ENCODE assay signal across 2 cellular contexts in the genomic region with DNA sequence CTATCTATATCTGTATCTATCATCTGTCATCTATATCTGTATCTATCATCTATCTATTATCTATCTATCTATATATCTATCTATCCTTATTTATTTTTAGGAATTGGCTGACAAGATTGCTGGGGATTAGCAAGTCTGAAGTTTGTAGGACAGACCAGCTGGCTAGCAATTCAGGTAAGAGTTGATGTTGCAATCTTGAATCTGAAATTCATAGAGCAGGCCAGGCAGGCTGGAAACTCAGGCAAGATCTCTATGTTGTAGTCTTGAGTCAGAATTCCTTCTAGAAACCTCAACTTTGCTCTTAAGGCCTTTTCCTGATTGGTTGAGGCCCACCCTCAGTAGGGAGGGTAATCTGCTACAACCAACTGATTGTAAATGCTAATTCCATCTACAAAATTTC.
TF ChIP-seq lines count a peak whose summit lies in the region.

No MANE protein-coding gene starts in this region.

TF ChIP-seq in IMR-90, 13 proteins besides CTCF, POLR2A, EP300 and RAD21:
- 0 out of 2 replicates have a peak, but pooled peaks have one; percentile 26 for TF ChIP-seq CEBPB (IDR thresholded peaks at IDR 0.05; ENCODE audit: low read depth, low read length)
- TF ChIP-seq, protein P1, sequence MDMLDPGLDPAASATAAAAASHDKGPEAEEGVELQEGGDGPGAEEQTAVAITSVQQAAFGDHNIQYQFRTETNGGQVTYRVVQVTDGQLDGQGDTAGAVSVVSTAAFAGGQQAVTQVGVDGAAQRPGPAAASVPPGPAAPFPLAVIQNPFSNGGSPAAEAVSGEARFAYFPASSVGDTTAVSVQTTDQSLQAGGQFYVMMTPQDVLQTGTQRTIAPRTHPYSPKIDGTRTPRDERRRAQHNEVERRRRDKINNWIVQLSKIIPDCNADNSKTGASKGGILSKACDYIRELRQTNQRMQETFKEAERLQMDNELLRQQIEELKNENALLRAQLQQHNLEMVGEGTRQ (IDR thresholded peaks at IDR 0.05; ENCODE audit: low read depth, low read length): no peak

TF ChIP-seq in K562, 482 proteins besides CTCF, POLR2A, EP300 and RAD21:
- TF ChIP-seq CEBPB (tag; IDR thresholded peaks at IDR 0.05) (peak; percentile 57), CEBPG (CRISPR knock-in tag; IDR thresholded peaks at IDR 0.05) (no peak), CEBPG (tag; conservative IDR thresholded peaks at IDR 0.05 in 1 of 2, IDR thresholded peaks at IDR 0.05 in 1 of 2) (peak in 1 of 2 experiments; percentile 55; a peak in 2 of 4 replicates), DACH1 (IDR thresholded peaks at IDR 0.05; ENCODE audit: partially characterized antibody) (peak; percentile 35), ZNF134 (CRISPR knock-in tag; conservative IDR thresholded peaks at IDR 0.05) (peak; percentile 77), NFXL1 (CRISPR knock-in tag; IDR thresholded peaks at IDR 0.05) (no peak), KHSRP (IDR thresholded peaks at IDR 0.05) (no peak)
